ENCODE assay signal across 18 cellular contexts in genomic region chr2:198795419-198795818, GRCh38.
"Had no signal": no experiment of that assay in that cellular context is flagged by ENCODE, and none has a peak within 500 bp of the region (broad histone marks: within the 10 kb centered on the region; RNA-seq: fewer than 3 reads in every experiment).

No MANE protein-coding gene starts in this region.

- H3K4me1 ChIP-seq: esophagus muscularis mucosa, foreskin keratinocyte, gastroesophageal sphincter, heart left ventricle, left lung, lower lobe of right lung had no signal

- H3K36me3 ChIP-seq: esophagus muscularis mucosa, gastroesophageal sphincter, heart left ventricle, left lung, lower lobe of right lung had no signal

- H3K4me3 Mint-ChIP-seq: mesothelial cell of epicardium, naive B cell had no signal

- H3K27me3 Mint-ChIP-seq: naive B cell had no signal

- H3K36me3 Mint-ChIP-seq: mesothelial cell of epicardium, naive B cell had no signal

- H3K4me3 ChIP-seq: coronary artery, dorsolateral prefrontal cortex, esophagus muscularis mucosa, gastroesophageal sphincter, heart left ventricle, hepatocyte, left lung, lower lobe of right lung had no signal

- DNase-seq: dermis blood vessel endothelial cell; dorsolateral prefrontal cortex; effector CD4-positive, alpha-beta T cell; effector memory CD4-positive, alpha-beta T cell; foreskin keratinocyte; heart left ventricle; hypothalamus; left cardiac atrium; left lung; left ventricle myocardium superior; lower lobe of right lung; mesenchymal stem cell; naive B cell had no signal

- H3K27ac ChIP-seq: coronary artery, dorsolateral prefrontal cortex, esophagus muscularis mucosa, foreskin keratinocyte, gastroesophageal sphincter, heart left ventricle, hepatocyte, left lung, lower lobe of right lung had no signal

- H3K27ac Mint-ChIP-seq: mesothelial cell of epicardium, naive B cell had no signal

- H3K4me1 Mint-ChIP-seq: mesothelial cell of epicardium, naive B cell had no signal

- ATAC-seq: foreskin keratinocyte, gastroesophageal sphincter, heart left ventricle, left cardiac atrium, left lung, left ventricle myocardium superior, lower lobe of right lung had no signal

- H3K9me3 ChIP-seq: esophagus muscularis mucosa, gastroesophageal sphincter, lower lobe of right lung had no signal

- H3K9me3 Mint-ChIP-seq: naive B cell had no signal

- H3K27me3 ChIP-seq: esophagus muscularis mucosa, foreskin keratinocyte, gastroesophageal sphincter, heart left ventricle, hepatocyte, left lung had no signal
